Comparison of ENCODE assay signal across 9 cellular contexts in genomic region chrX:46408553-46409407, GRCh38.
DNase-seq lines count a peak whose midpoint lies in the region; ATAC-seq and TF ChIP-seq lines count a peak whose summit lies in the region.
"Had no signal": no experiment of that assay in that cellular context is flagged by ENCODE, and none has a peak within 500 bp of the region (broad histone marks: within the 10 kb centered on the region; RNA-seq: fewer than 3 reads in every experiment).

No MANE protein-coding gene starts in this region.

- H3K79me2 ChIP-seq in HCT116 (ENCODE audit: insufficient read depth, low read length) (no peaks in the 10 kb centered on the region), osteoblast (ENCODE audit: insufficient read depth, low read length) (no peaks in the 10 kb centered on the region)

- no peaks in the 10 kb centered on the region for H3K9me2 ChIP-seq in HCT116 (ENCODE audit: insufficient read depth)

- intact Hi-C loops in HCT116 (cut with micrococcal nuclease), result loop anchor here (2.0 to 10.0 kb wide), 2 partner anchors 892 to 1084 kb away; no protein-coding TSS in a partner anchor

- peak overlapping the region; percentile 25; the same call in 1 of the 2 replicates for H3K9ac ChIP-seq in HCT116 (ENCODE audit: low read length)

- no peak for ATAC-seq in CD4-positive, CD25-positive, alpha-beta regulatory T cell (ENCODE audit: low read depth in 2 of 2)
- ATAC-seq in HCT116 (peak; percentile 49; the same call in 1 of the 2 replicates), HG02970 (IDR thresholded peaks at IDR 0.05; ENCODE audit: low FRiP score, unreplicated experiment) (no peak)

- H3K4me2 ChIP-seq in HCT116 (ENCODE audit: low read length) (peak overlapping the region; percentile 12), osteoblast (ENCODE audit: insufficient read depth, low read length) (no peak overlapping the region)

- TF ChIP-seq RAD21 in HCT116 (IDR thresholded peaks at IDR 0.05; ENCODE audit: low read depth), result peak; percentile 85

- H3K36me3 ChIP-seq in CD4-positive, CD25-positive, alpha-beta regulatory T cell (ENCODE audit: control insufficient read depth, insufficient read depth, low read length), result no peaks in the 10 kb centered on the region
- H3K36me3 ChIP-seq in HCT116 (ENCODE audit: control insufficient read depth in 1 of 2, insufficient read depth in 2 of 2, low read length in 2 of 2) (no peaks in the 10 kb centered on the region), osteoblast (ENCODE audit: insufficient read depth, low read length) (no peaks in the 10 kb centered on the region), tibial nerve (no peaks in the 10 kb centered on the region)

- 14 to 17% methylated on average over 9 of the region's 9 CpGs for WGBS in tibial nerve, 2 donors

- TF ChIP-seq CTCF in HCT116 (IDR thresholded peaks at IDR 0.05 in 2 of 3, conservative IDR thresholded peaks at IDR 0.05 in 1 of 3; ENCODE audit: borderline replicate concordance in 1 of 3, insufficient read depth in 1 of 3, low read depth in 2 of 3, low read length in 2 of 3) (peak; percentile 53 to 74 (median 53); a peak in 5 of 6 replicates), fibroblast of villous mesenchyme (IDR thresholded peaks at IDR 0.05; ENCODE audit: insufficient read depth, low read depth, low read length) (peak; percentile 77), osteoblast (IDR thresholded peaks at IDR 0.05; ENCODE audit: extremely low read depth, low read depth, low read length) (peak; percentile 95), tibial nerve (IDR thresholded peaks at IDR 0.05) (peak; percentile 54 to 82 (median 77))

- peak; percentile 25 to 70 (median 52) for DNase-seq in CD4-positive, CD25-positive, alpha-beta regulatory T cell
- DNase-seq in HCT116 (ENCODE audit: low read depth, low spot score) (peak; percentile 42), OCI-M1 (lab: John Stamatoyannopoulos, UW) (peak; percentile 77), activated T-helper 1 cell treated with Interleukin-2 at 50 U/mL for 16 hours (ENCODE audit: low read depth) (peak; percentile 20), fibroblast of villous mesenchyme (ENCODE audit: low read depth) (peak; percentile 75), osteoblast (ENCODE audit: insufficient read length, low spot score, missing footprints) (peak; percentile 73), tibial nerve (ENCODE audit: low spot score in 2 of 2) (peak; percentile 50 to 63)

- H3K27me3 Mint-ChIP-seq in CD4-positive, CD25-positive, alpha-beta regulatory T cell, result no peaks in the 10 kb centered on the region
- H3K27me3 Mint-ChIP-seq: activated naive CD4-positive, alpha-beta T cell treated with anti-CD3 and anti-CD28 coated beads, Interleukin-2, amount 50 U/mL, for 24 hours had no signal

- no peak for TF ChIP-seq EP300 in tibial nerve (IDR thresholded peaks at IDR 0.05)

- no peak overlapping the region for H3K4me3 ChIP-seq in CD4-positive, CD25-positive, alpha-beta regulatory T cell (ENCODE audit: low read depth, low read length)
- H3K4me3 ChIP-seq in HCT116 (replicated peaks in 1 of 2; ENCODE audit: low read depth in 1 of 2, low read length in 2 of 2) (no peak overlapping the region), fibroblast of villous mesenchyme (ENCODE audit: low read depth, low read length) (no peak overlapping the region), osteoblast (ENCODE audit: insufficient read depth, low read length) (no peak overlapping the region), tibial nerve (no peak overlapping the region)

- POLR2A ChIA-PET in HCT116 (lab: Charles Lee), result interaction anchor here (0.8 to 1.2 kb wide), 2 partner anchors 639 to 1086 kb away, joined by 3 read pairs; no protein-coding TSS in a partner anchor

- H3K9me3 Mint-ChIP-seq in CD4-positive, CD25-positive, alpha-beta regulatory T cell, result no peaks in the 10 kb centered on the region
- H3K9me3 Mint-ChIP-seq: activated naive CD4-positive, alpha-beta T cell treated with anti-CD3 and anti-CD28 coated beads, Interleukin-2, amount 50 U/mL, for 24 hours had no signal

- no peaks in the 10 kb centered on the region for H3K36me3 Mint-ChIP-seq in CD4-positive, CD25-positive, alpha-beta regulatory T cell
- H3K36me3 Mint-ChIP-seq: activated naive CD4-positive, alpha-beta T cell treated with anti-CD3 and anti-CD28 coated beads, Interleukin-2, amount 50 U/mL, for 24 hours had no signal

- H3K27me3 ChIP-seq in CD4-positive, CD25-positive, alpha-beta regulatory T cell (ENCODE audit: control insufficient read depth, insufficient read depth, low read length), result no peaks in the 10 kb centered on the region
- H3K27me3 ChIP-seq in HCT116 (ENCODE audit: insufficient read depth, low read length) (no peaks in the 10 kb centered on the region), osteoblast (ENCODE audit: insufficient read depth, low read length) (no peaks in the 10 kb centered on the region), tibial nerve (no peaks in the 10 kb centered on the region)

- H2AFZ ChIP-seq in HCT116 (ENCODE audit: low read depth, low read length, poor library complexity, severe bottlenecking) (peak overlapping the region; percentile 78), osteoblast (ENCODE audit: low read length) (peak overlapping the region; percentile 56)

- no peak overlapping the region for H3K27ac ChIP-seq in CD4-positive, CD25-positive, alpha-beta regulatory T cell (ENCODE audit: insufficient read depth, low read length, poor library complexity, severe bottlenecking)
- H3K27ac ChIP-seq in HCT116 (ENCODE audit: low read depth, low read length) (peak overlapping the region; percentile 39; the same call in 1 of the 2 replicates), osteoblast (ENCODE audit: low read depth, low read length) (no peak overlapping the region), tibial nerve (peak overlapping the region in 1 of 4 donors; percentile 6)

- no peaks in the 10 kb centered on the region for H3K9me3 ChIP-seq in CD4-positive, CD25-positive, alpha-beta regulatory T cell (ENCODE audit: control insufficient read depth in 2 of 2, low read length in 2 of 2)
- H3K9me3 ChIP-seq in HCT116 (ENCODE audit: control insufficient read depth in 1 of 2, insufficient read depth in 1 of 2, low read depth in 1 of 2, low read length in 2 of 2) (no peaks in the 10 kb centered on the region), osteoblast (ENCODE audit: low read depth, low read length) (no peaks in the 10 kb centered on the region), tibial nerve (no peaks in the 10 kb centered on the region)

- RAD21 ChIA-PET in HCT116 (lab: Charles Lee; ENCODE audit: low non-redundant PET in 1 of 2, low total read pairs in 2 of 2, uncharacterized antibody in 2 of 2, unreplicated experiment in 2 of 2), result no interaction called here

- no peak overlapping the region for H3K4me3 Mint-ChIP-seq in CD4-positive, CD25-positive, alpha-beta regulatory T cell
- H3K4me3 Mint-ChIP-seq: activated naive CD4-positive, alpha-beta T cell treated with anti-CD3 and anti-CD28 coated beads, Interleukin-2, amount 50 U/mL, for 24 hours had no signal

- H3K4me1 Mint-ChIP-seq in CD4-positive, CD25-positive, alpha-beta regulatory T cell, result peaks cover 0 to 4% (median 0%) of the 10 kb centered on the region in 4 donors

- no peaks in the 10 kb centered on the region for H4K20me1 ChIP-seq in HCT116 (ENCODE audit: insufficient read depth)
- no peaks in the 10 kb centered on the region for H4K20me1 ChIP-seq in osteoblast (ENCODE audit: insufficient read depth, low read length)

- TF ChIP-seq POLR2A in HCT116 (IDR thresholded peaks at IDR 0.05; ENCODE audit: borderline replicate concordance, extremely low read depth, insufficient read depth, insufficient read length) (no peak), tibial nerve (IDR thresholded peaks at IDR 0.05) (no peak)

- no peaks in the 10 kb centered on the region for H3K4me1 ChIP-seq in CD4-positive, CD25-positive, alpha-beta regulatory T cell (ENCODE audit: control insufficient read depth, insufficient read depth, low read length, poor library complexity, severe bottlenecking)
- peaks cover 0 to 12% of the 10 kb centered on the region in 2 experiments; a peak in 2 of 4 replicates for H3K4me1 ChIP-seq in HCT116 (ENCODE audit: control insufficient read depth in 1 of 2, insufficient read depth in 2 of 2, low read length in 2 of 2)
- H3K4me1 ChIP-seq in osteoblast (ENCODE audit: insufficient read depth, low read length), result peaks cover 4% of the 10 kb centered on the region
- H3K4me1 ChIP-seq in tibial nerve, result no peaks in the 10 kb centered on the region

- BruUV-seq in HCT116 (replicated peaks; lab: Mats Ljungman, UMichigan), result no TSS peak

- CTCF ChIA-PET in HCT116 (lab: Charles Lee), result interaction anchor here (1.0 to 1.4 kb wide), 5 partner anchors 607 to 1087 kb away, joined by 3 to 9 read pairs (median 4); no protein-coding TSS in a partner anchor

- H3K27ac Mint-ChIP-seq in CD4-positive, CD25-positive, alpha-beta regulatory T cell, result no peak overlapping the region

TF ChIP-seq in HCT116, 20 proteins besides CTCF, POLR2A, EP300 and RAD21:
- TF ChIP-seq SP1 (IDR thresholded peaks at IDR 0.05; ENCODE audit: low read depth) (peak; percentile 23; the same call in 1 of the 2 replicates), ELF1 (IDR thresholded peaks at IDR 0.05; ENCODE audit: borderline replicate concordance, low read depth) (no peak), JUND (IDR thresholded peaks at IDR 0.05) (0 out of 2 replicates have a peak, but pooled peaks have one; percentile 5)

Comparison
In these comparisons a context has a peak if more than half of its experiments do, and no peak if none do; other contexts are left out.
1. DNase-seq: peak in every context shown above with its lines; median percentile 77 in OCI-M1; 75 in fibroblast of villous mesenchyme; 73 in osteoblast; 56 in tibial nerve; 52 in CD4-positive, CD25-positive, alpha-beta regulatory T cell; 42 in HCT116; 20 in activated T-helper 1 cell treated with Interleukin-2 at 50 U/mL for 16 hours.